Comparison of ENCODE assay signal across 28 cellular contexts in genomic region chr5:5235685-5236084, GRCh38.
"Had no signal": no experiment of that assay in that cellular context is flagged by ENCODE, and none has a peak within 500 bp of the region (broad histone marks: within the 10 kb centered on the region; RNA-seq: fewer than 3 reads in every experiment).

No MANE protein-coding gene starts in this region.

- H3K4me1 Mint-ChIP-seq: naive thymus-derived CD8-positive, alpha-beta T cell; stimulated activated effector memory CD8-positive, alpha-beta T cell treated with anti-CD3 and anti-CD28 coated beads, Interleukin-12 subunit alpha, Interleukin-12 subunit beta, amount 100 ng/mL, for 72 hours had no signal

- H3K36me3 Mint-ChIP-seq: naive thymus-derived CD8-positive, alpha-beta T cell; stimulated activated effector memory CD8-positive, alpha-beta T cell treated with anti-CD3 and anti-CD28 coated beads, Interleukin-12 subunit alpha, Interleukin-12 subunit beta, amount 100 ng/mL, for 72 hours had no signal

- H3K79me2 ChIP-seq: hepatocyte had no signal

- ATAC-seq: esophagus mucosa; gastrocnemius medialis; heart left ventricle; left lung; naive thymus-derived CD8-positive, alpha-beta T cell; psoas muscle; right cardiac atrium; stimulated activated effector memory CD8-positive, alpha-beta T cell treated with anti-CD3 and anti-CD28 coated beads, Interleukin-12 subunit alpha, Interleukin-12 subunit beta, amount 100 ng/mL, for 72 hours had no signal

- H3K4me2 ChIP-seq: hepatocyte had no signal

- H3K9me3 ChIP-seq: gastrocnemius medialis, heart left ventricle, left lung, ovary, psoas muscle, sigmoid colon, stomach, thyroid gland, vagina had no signal

- H3K4me1 ChIP-seq: heart left ventricle, left lung, sigmoid colon, stomach, thyroid gland, vagina had no signal

- H3K27me3 Mint-ChIP-seq: dendritic cell treated with granulocyte-macrophage colony-stimulating factor and Interleukin-4, amounts not matched to agents 40 ng/mL and 50 ng/mL, for 4 days had no signal

- DNase-seq: effector CD8-positive, alpha-beta T cell; endodermal cell; foreskin fibroblast; gastrocnemius medialis; heart left ventricle; kidney; left lung; mesendoderm; midbrain; naive thymus-derived CD8-positive, alpha-beta T cell; occipital lobe; ovary; posterior cingulate gyrus; psoas muscle; right cardiac atrium; sigmoid colon; stimulated activated CD4-positive, alpha-beta T cell treated with anti-CD3 and anti-CD28 coated beads, Interleukin-2, amount 100 ng/mL, for 24 hours; stimulated activated CD4-positive, alpha-beta T cell treated with anti-CD3 and anti-CD28 coated beads, Interleukin-4, amount 100 ng/mL, for 24 hours; stimulated activated naive CD4-positive, alpha-beta T cell treated with Interleukin-2 at 50 U/mL for 16 hours; stomach; thyroid gland; trophoblast cell had no signal

- H3K4me3 ChIP-seq: gastrocnemius medialis, heart left ventricle, hepatocyte, left lung, ovary, psoas muscle, sigmoid colon, stomach, thyroid gland, vagina had no signal

- H3K27me3 ChIP-seq: gastrocnemius medialis, hepatocyte, left lung, ovary, sigmoid colon, stomach, thyroid gland, vagina had no signal

- H3K9me3 Mint-ChIP-seq: endodermal cell had no signal

- H3K36me3 ChIP-seq: gastrocnemius medialis, heart left ventricle, left lung, ovary, sigmoid colon, stomach, thyroid gland, vagina had no signal

- H3K4me3 Mint-ChIP-seq: dendritic cell treated with granulocyte-macrophage colony-stimulating factor and Interleukin-4, amounts not matched to agents 40 ng/mL and 50 ng/mL, for 4 days; endodermal cell; naive thymus-derived CD8-positive, alpha-beta T cell; stimulated activated effector memory CD8-positive, alpha-beta T cell treated with anti-CD3 and anti-CD28 coated beads, Interleukin-12 subunit alpha, Interleukin-12 subunit beta, amount 100 ng/mL, for 72 hours had no signal

- H3K27ac ChIP-seq: epithelial cell of prostate, gastrocnemius medialis, heart left ventricle, hepatocyte, left lung, ovary, psoas muscle, sigmoid colon, stomach, thyroid gland, vagina had no signal

- H3K27ac Mint-ChIP-seq: dendritic cell treated with granulocyte-macrophage colony-stimulating factor and Interleukin-4, amounts not matched to agents 40 ng/mL and 50 ng/mL, for 4 days; endodermal cell; naive thymus-derived CD8-positive, alpha-beta T cell; stimulated activated effector memory CD8-positive, alpha-beta T cell treated with anti-CD3 and anti-CD28 coated beads, Interleukin-12 subunit alpha, Interleukin-12 subunit beta, amount 100 ng/mL, for 72 hours had no signal

- H2AFZ ChIP-seq: hepatocyte had no signal
